ENCODE assay signal across 11 cellular contexts in the genomic region with DNA sequence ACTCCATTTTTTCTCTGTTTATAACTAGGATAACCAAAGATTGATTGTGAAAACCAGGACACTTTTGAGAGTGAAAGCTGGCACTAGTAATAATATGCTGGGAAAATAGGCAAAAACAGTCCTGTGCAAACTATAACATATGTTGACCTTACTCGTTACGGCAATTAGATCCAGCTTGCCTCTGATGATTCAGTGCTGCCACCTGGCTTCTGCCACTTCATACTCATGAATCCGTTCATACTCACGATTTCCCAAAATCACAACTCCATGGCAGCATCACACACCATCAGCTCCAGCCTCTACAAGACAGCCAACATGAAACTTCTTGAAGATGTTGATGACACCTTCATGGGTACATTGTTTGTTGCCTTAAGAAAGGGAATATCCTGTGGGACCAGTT. TPM values are rescaled to one million over a fixed set of nuclear protein-coding genes. Genes with fewer than 3 reads are reported as not detected.
DNase-seq lines count a peak whose midpoint lies in the region; ATAC-seq, FAIRE-seq and TF ChIP-seq lines count a peak whose summit lies in the region.
"Had no signal": no experiment of that assay in that cellular context is flagged by ENCODE, and none has a peak within 500 bp of the region (broad histone marks: within the 10 kb centered on the region; RNA-seq: fewer than 3 reads in every experiment).

No MANE protein-coding gene starts in this region.

- FAIRE-seq in kidney (lab: Jason Lieb, UNC): no peak

- H3K4me2 ChIP-seq in MM.1S (ENCODE audit: low read depth, low read length): no peak overlapping the region
- H3K4me2 ChIP-seq in SU-DHL-6 (ENCODE audit: low read depth, low read length, poor library complexity, severe bottlenecking): no peak overlapping the region

- H3K9me3 ChIP-seq in MM.1S (replicated peaks; ENCODE audit: insufficient read depth, low read length): no peaks in the 10 kb centered on the region
- no peaks in the 10 kb centered on the region for H3K9me3 ChIP-seq in SU-DHL-6 (ENCODE audit: insufficient read depth, low read length)
- H3K9me3 ChIP-seq in kidney (ENCODE audit: control insufficient read depth in 1 of 2, low read length in 2 of 2): no peaks in the 10 kb centered on the region
- no peaks in the 10 kb centered on the region for H3K9me3 ChIP-seq in left lung

- no peaks in the 10 kb centered on the region for H3K79me2 ChIP-seq in MM.1S (ENCODE audit: low read length)
- H3K79me2 ChIP-seq in SU-DHL-6 (ENCODE audit: insufficient read depth, low read length): no peaks in the 10 kb centered on the region

- H3K27ac ChIP-seq in MM.1S (ENCODE audit: low read length) (no peak overlapping the region), SU-DHL-6 (ENCODE audit: low read depth, low read length) (no peak overlapping the region), kidney (ENCODE audit: low read depth in 2 of 2, low read length in 2 of 2) (no peak overlapping the region), left lung (no peak overlapping the region)

- H3F3A ChIP-seq in MM.1S (ENCODE audit: insufficient read depth, low read length) (no peaks in the 10 kb centered on the region), SU-DHL-6 (ENCODE audit: insufficient read depth) (no peaks in the 10 kb centered on the region)

- ATAC-seq in GM18873 (IDR thresholded peaks at IDR 0.05; ENCODE audit: low FRiP score, unreplicated experiment) (no peak), left lung (no peak)
- ATAC-seq: natural killer cell treated with Interleukin-12 subunit alpha and Interleukin-12 subunit beta and Interleukin-15 and Interleukin-18, amount 100 ng/mL, for 72 hours had no signal

- H4K20me1 ChIP-seq in MM.1S (ENCODE audit: insufficient read depth, low read length) (no peaks in the 10 kb centered on the region), SU-DHL-6 (ENCODE audit: low read depth, low read length) (no peaks in the 10 kb centered on the region)

- H3K27me3 ChIP-seq in MM.1S (replicated peaks; ENCODE audit: insufficient read depth, low read length) (no peaks in the 10 kb centered on the region), SU-DHL-6 (ENCODE audit: low read length) (no peaks in the 10 kb centered on the region), left lung (no peaks in the 10 kb centered on the region)

- DNase-seq in Daoy (ENCODE audit: low read depth): peak; percentile 37
- no peak for DNase-seq in MM.1S
- DNase-seq in kidney: no peak
- no peak for DNase-seq in NCI-H2227 (lab: John Stamatoyannopoulos, UW; ENCODE audit: unreplicated experiment)
- DNase-seq in HK-2 (ENCODE audit: unreplicated experiment): no peak
- DNase-seq in left lung: no peak
- DNase-seq: activated T-cell treated with anti-CD3 and anti-CD28 coated beads, Interleukin-2, amount 50 U/mL, for 1 hour; erythroblast had no signal

- H3K9ac ChIP-seq in MM.1S (ENCODE audit: low read length): no peak overlapping the region
- no peak overlapping the region for H3K9ac ChIP-seq in SU-DHL-6 (ENCODE audit: low read length)
- H3K9ac ChIP-seq in kidney (ENCODE audit: low read length in 2 of 2): no peak overlapping the region

- H3K4me3 ChIP-seq in MM.1S (ENCODE audit: low read length): no peak overlapping the region
- H3K4me3 ChIP-seq in SU-DHL-6 (ENCODE audit: insufficient read depth, low read length, poor library complexity, severe bottlenecking): no peak overlapping the region
- no peak overlapping the region for H3K4me3 ChIP-seq in kidney (ENCODE audit: low read length in 2 of 2)
- no peak overlapping the region for H3K4me3 ChIP-seq in left lung

- H2AFZ ChIP-seq in MM.1S (ENCODE audit: low read length) (no peak overlapping the region), SU-DHL-6 (ENCODE audit: low read depth, low read length, severe bottlenecking) (no peak overlapping the region)

- H3K36me3 ChIP-seq in MM.1S (replicated peaks; ENCODE audit: insufficient read depth, low read length): no peaks in the 10 kb centered on the region
- H3K36me3 ChIP-seq in SU-DHL-6 (ENCODE audit: low read length): no peaks in the 10 kb centered on the region
- H3K36me3 ChIP-seq in kidney (ENCODE audit: control insufficient read depth in 1 of 2, insufficient read depth in 2 of 2, low read length in 2 of 2): no peaks in the 10 kb centered on the region
- H3K36me3 ChIP-seq in left lung: no peaks in the 10 kb centered on the region

- intact Hi-C loops in kidney (cut with DNase I) (no loop called here), left lung (cut with DNase I) (no loop called here)

- no peaks in the 10 kb centered on the region for H3K9me2 ChIP-seq in MM.1S (replicated peaks; ENCODE audit: insufficient read depth, low read length)
- H3K9me2 ChIP-seq in SU-DHL-6 (replicated peaks; ENCODE audit: insufficient read depth, low read length): no peaks in the 10 kb centered on the region

- TF ChIP-seq CTCF in MM.1S (IDR thresholded peaks at IDR 0.05; ENCODE audit: low read length) (peak; percentile 36), SU-DHL-6 (IDR thresholded peaks at IDR 0.05; ENCODE audit: insufficient read depth, low read length, poor library complexity, severe bottlenecking) (peak; percentile 18), kidney (IDR thresholded peaks at IDR 0.05; ENCODE audit: borderline replicate concordance, extremely low read depth, insufficient read depth) (peak; percentile 12), left lung (IDR thresholded peaks at IDR 0.05) (no peak)

- H3K4me1 ChIP-seq in MM.1S (ENCODE audit: low read length) (no peaks in the 10 kb centered on the region), kidney (ENCODE audit: control insufficient read depth in 1 of 2, insufficient read depth in 1 of 2, low read depth in 1 of 2, low read length in 2 of 2) (no peaks in the 10 kb centered on the region), left lung (no peaks in the 10 kb centered on the region)

RNA-seq across cellular contexts. Expression of a gene that starts 49.1 kb away (rescaled TPM):
- 97.2 and 103 TPM in 2 replicates for total RNA-seq in Daoy (2014; rRNA removed; shearing (Covaris generic))
- 104 TPM for total RNA-seq in kidney
- polyA plus RNA-seq in kidney (ENCODE audit: insufficient read depth, low read depth, low replicate concordance): 28.8 TPM
- total RNA-seq in left lung: 100 to 1,000 TPM; 117 to 122 TPM

Comparison
In these comparisons a context has a peak if more than half of its experiments do, and no peak if none do; other contexts are left out.
1. CTCF ChIP-seq: peak in MM.1S (single experiment), SU-DHL-6 (single experiment) and kidney (single experiment); none in left lung (0 of 2).